Comparison of ENCODE assay signal across 23 cellular contexts in the genomic region with DNA sequence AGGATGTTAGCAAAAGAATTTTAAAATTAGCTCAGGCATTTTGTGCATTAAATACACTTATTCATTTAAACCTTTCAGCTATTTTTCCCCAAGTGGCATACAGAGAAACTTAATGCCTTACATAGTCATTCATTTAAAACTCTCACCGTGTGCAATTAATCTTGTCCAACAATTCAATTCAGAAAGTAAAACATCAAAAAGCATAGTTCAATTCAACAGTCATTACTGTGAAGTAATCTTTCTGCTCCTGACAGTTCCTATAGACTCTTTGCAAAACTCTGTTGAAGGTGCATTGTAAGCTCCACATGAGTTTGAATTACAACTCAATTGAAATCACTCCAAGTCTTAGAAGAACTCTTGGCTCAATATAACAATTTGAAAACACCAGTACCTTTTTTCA.
"Had no signal": no experiment of that assay in that cellular context is flagged by ENCODE, and none has a peak within 500 bp of the region (broad histone marks: within the 10 kb centered on the region; RNA-seq: fewer than 3 reads in every experiment).

No MANE protein-coding gene starts in this region.

- H3K4me1 ChIP-seq: foreskin keratinocyte, lower lobe of right lung, right atrium auricular region, sigmoid colon, testis, tibial nerve had no signal

- H3K27me3 Mint-ChIP-seq: memory B cell; stimulated activated naive B cell treated with anti-CD40 and anti-IgM and Interleukin-4, amounts not matched to agents 10 μg/mL and 1 μg/mL and 100 μg/mL, for 72 hours; stimulated activated naive CD8-positive, alpha-beta T cell treated with anti-CD3 and anti-CD28 coated beads, Interleukin-15, amount 100 ng/mL, for 72 hours had no signal

- H3K9me3 ChIP-seq: left ventricle myocardium inferior, lower lobe of right lung, right atrium auricular region, sigmoid colon, testis, tibial nerve had no signal

- H3K9me3 Mint-ChIP-seq: memory B cell; nephron progenitor cell; stimulated activated naive B cell treated with anti-CD40 and anti-IgM and Interleukin-4, amounts not matched to agents 10 μg/mL and 1 μg/mL and 100 μg/mL, for 72 hours had no signal

- H3K36me3 ChIP-seq: left ventricle myocardium inferior, lower lobe of right lung, right atrium auricular region, sigmoid colon, tibial nerve had no signal

- H3K27ac Mint-ChIP-seq: memory B cell; stimulated activated naive B cell treated with anti-CD40 and anti-IgM and Interleukin-4, amounts not matched to agents 10 μg/mL and 1 μg/mL and 100 μg/mL, for 72 hours; stimulated activated naive CD8-positive, alpha-beta T cell treated with anti-CD3 and anti-CD28 coated beads, Interleukin-15, amount 100 ng/mL, for 72 hours had no signal

- ATAC-seq: foreskin keratinocyte; left cardiac atrium; lower lobe of right lung; stimulated activated naive B cell treated with anti-CD40 and anti-IgM and Interleukin-4, amounts not matched to agents 10 μg/mL and 1 μg/mL and 100 μg/mL, for 72 hours; stimulated activated naive CD8-positive, alpha-beta T cell treated with anti-CD3 and anti-CD28 coated beads, Interleukin-15, amount 100 ng/mL, for 72 hours had no signal

- H3K36me3 Mint-ChIP-seq: memory B cell; stimulated activated naive B cell treated with anti-CD40 and anti-IgM and Interleukin-4, amounts not matched to agents 10 μg/mL and 1 μg/mL and 100 μg/mL, for 72 hours had no signal

- H3K4me1 Mint-ChIP-seq: memory B cell; stimulated activated naive B cell treated with anti-CD40 and anti-IgM and Interleukin-4, amounts not matched to agents 10 μg/mL and 1 μg/mL and 100 μg/mL, for 72 hours; stimulated activated naive CD8-positive, alpha-beta T cell treated with anti-CD3 and anti-CD28 coated beads, Interleukin-15, amount 100 ng/mL, for 72 hours had no signal

- H3K27ac ChIP-seq: dorsolateral prefrontal cortex, foreskin keratinocyte, hepatocyte, left ventricle myocardium inferior, lower lobe of right lung, right atrium auricular region, sigmoid colon, skin epidermis, testis, tibial nerve had no signal

- H3K4me3 ChIP-seq: dorsolateral prefrontal cortex, hepatocyte, left ventricle myocardium inferior, lower lobe of right lung, right atrium auricular region, sigmoid colon, skin epidermis, testis, tibial nerve had no signal

- DNase-seq: cortex of kidney; dorsolateral prefrontal cortex; effector CD8-positive, alpha-beta T cell; foreskin keratinocyte; head of caudate nucleus; kidney; left cardiac atrium; left ventricle myocardium inferior; lower lobe of right lung; midbrain; nephron progenitor cell; posterior cingulate gyrus; sigmoid colon; stimulated activated CD4-positive, alpha-beta T cell treated with anti-CD3 and anti-CD28 coated beads, Interleukin-2, amount 100 ng/mL, for 24 hours; stimulated activated CD4-positive, alpha-beta T cell treated with anti-CD3 and anti-CD28 coated beads, Interleukin-4, amount 100 ng/mL, for 4 hours; stimulated activated naive B cell treated with anti-CD40 and anti-IgM and Interleukin-4, amounts not matched to agents 10 μg/mL and 1 μg/mL and 100 μg/mL, for 72 hours; stimulated activated naive CD8-positive, alpha-beta T cell treated with anti-CD3 and anti-CD28 coated beads, Interleukin-15, amount 100 ng/mL, for 72 hours; testis had no signal

- H3K4me3 Mint-ChIP-seq: memory B cell; nephron progenitor cell; stimulated activated naive B cell treated with anti-CD40 and anti-IgM and Interleukin-4, amounts not matched to agents 10 μg/mL and 1 μg/mL and 100 μg/mL, for 72 hours; stimulated activated naive CD8-positive, alpha-beta T cell treated with anti-CD3 and anti-CD28 coated beads, Interleukin-15, amount 100 ng/mL, for 72 hours had no signal
